1 cellular context compared by ENCODE assay signal in genomic region chr5:142324871-142325676, GRCh38.
TF ChIP-seq lines count a peak whose summit lies in the region.

TSS of gene SPRY4 (minus strand) at chr5:142325021. CDS start at chr5:142315108, 9,913 bp downstream.

TF ChIP-seq in HepG2, 621 proteins besides CTCF, POLR2A, EP300 and RAD21 (continued from another document and continues in another):
- TF ChIP-seq ZNF792 (CRISPR knock-in tag; IDR thresholded peaks at IDR 0.05) (peak; percentile 61; the same call in 1 of the 2 replicates), RAD51 (IDR thresholded peaks at IDR 0.05; ENCODE audit: borderline replicate concordance) (no peak), ZNF101 (CRISPR knock-in tag; IDR thresholded peaks at IDR 0.05; ENCODE audit: borderline replicate concordance, low read depth) (no peak), MAF1 (CRISPR knock-in tag; IDR thresholded peaks at IDR 0.05; ENCODE audit: borderline replicate concordance) (no peak), SPEN (CRISPR knock-in tag; IDR thresholded peaks at IDR 0.05; ENCODE audit: low read depth) (peak; percentile 81; the same call in 1 of the 2 replicates), ZBTB46 (CRISPR knock-in tag; IDR thresholded peaks at IDR 0.05; ENCODE audit: borderline replicate concordance) (no peak), KLF6 (CRISPR knock-in tag; IDR thresholded peaks at IDR 0.05) (peak; percentile 67; the same call in 1 of the 2 replicates), IKZF5 (CRISPR knock-in tag; IDR thresholded peaks at IDR 0.05) (peak; percentile 62), KDM5B (CRISPR knock-in tag; IDR thresholded peaks at IDR 0.05; ENCODE audit: borderline replicate concordance) (peak; percentile 34; the same call in 1 of the 2 replicates), CC2D1A (CRISPR knock-in tag; IDR thresholded peaks at IDR 0.05) (no peak), ARHGAP35 (CRISPR knock-in tag; IDR thresholded peaks at IDR 0.05; ENCODE audit: borderline replicate concordance) (0 out of 2 replicates have a peak, but pooled peaks have one; percentile 13), DNMT3B (CRISPR knock-in tag; conservative IDR thresholded peaks at IDR 0.05) (peak; percentile 23; the same call in 1 of the 2 replicates), MED1 (CRISPR knock-in tag; IDR thresholded peaks at IDR 0.05) (peak; percentile 69), GABPB1 (CRISPR knock-in tag; IDR thresholded peaks at IDR 0.05) (peak; percentile 33; the same call in 1 of the 2 replicates), PATZ1 (CRISPR knock-in tag; IDR thresholded peaks at IDR 0.05) (peak; percentile 82; the same call in 1 of the 2 replicates), PITX1 (CRISPR knock-in tag; IDR thresholded peaks at IDR 0.05) (no peak), SOX5 (CRISPR knock-in tag; IDR thresholded peaks at IDR 0.05; ENCODE audit: borderline replicate concordance) (no peak), TBX2 (CRISPR knock-in tag; IDR thresholded peaks at IDR 0.05; ENCODE audit: borderline replicate concordance) (no peak; the same call in 1 of the 2 replicates), ZNF709 (CRISPR knock-in tag; IDR thresholded peaks at IDR 0.05) (0 out of 2 replicates have a peak, but pooled peaks have one; percentile 48), PHF21A (CRISPR knock-in tag; IDR thresholded peaks at IDR 0.05) (peak; percentile 65; the same call in 1 of the 2 replicates), PRPF4 (IDR thresholded peaks at IDR 0.05; ENCODE audit: low read depth, low read length, poor library complexity, severe bottlenecking) (peak; percentile 24), RBM22 (optimal IDR thresholded peaks at IDR 0.05; ENCODE audit: low read length) (no peak), MIER2 (CRISPR knock-in tag; IDR thresholded peaks at IDR 0.05) (no peak), ZNF713 (CRISPR knock-in tag; IDR thresholded peaks at IDR 0.05) (no peak), PLSCR1 (CRISPR knock-in tag; IDR thresholded peaks at IDR 0.05; ENCODE audit: borderline replicate concordance) (0 out of 2 replicates have a peak, but pooled peaks have one; percentile 60), NCOA2 (CRISPR knock-in tag; IDR thresholded peaks at IDR 0.05) (peak; percentile 38), CREB1 (IDR thresholded peaks at IDR 0.05) (no peak), CREB1 (CRISPR knock-in tag; IDR thresholded peaks at IDR 0.05) (no peak), PHF5A (CRISPR knock-in tag; IDR thresholded peaks at IDR 0.05; ENCODE audit: low read depth, unreplicated experiment) (peak; percentile 73), FOXK1 (CRISPR knock-in tag; IDR thresholded peaks at IDR 0.05; ENCODE audit: borderline replicate concordance, low read depth) (no peak; the same call in 1 of the 2 replicates), ZNF143 (CRISPR knock-in tag; IDR thresholded peaks at IDR 0.05) (no peak), STAT6 (CRISPR knock-in tag; IDR thresholded peaks at IDR 0.05; ENCODE audit: borderline replicate concordance) (no peak; the same call in 1 of the 2 replicates), ZNF432 (CRISPR knock-in tag; IDR thresholded peaks at IDR 0.05; ENCODE audit: borderline replicate concordance) (no peak), GLMP (CRISPR knock-in tag; IDR thresholded peaks at IDR 0.05; ENCODE audit: borderline replicate concordance) (no peak), GTF3A (CRISPR knock-in tag; conservative IDR thresholded peaks at IDR 0.05) (no peak), YEATS4 (CRISPR knock-in tag; IDR thresholded peaks at IDR 0.05; ENCODE audit: borderline replicate concordance) (no peak), PLRG1 (conservative IDR thresholded peaks at IDR 0.05) (no peak), ZNF160 (CRISPR knock-in tag; IDR thresholded peaks at IDR 0.05) (no peak; the same call in 1 of the 2 replicates), CCAR2 (optimal IDR thresholded peaks at IDR 0.05; ENCODE audit: low read depth, low read length) (no peak), ZNF670 (CRISPR knock-in tag; IDR thresholded peaks at IDR 0.05; ENCODE audit: borderline replicate concordance) (no peak), KAT2B (IDR thresholded peaks at IDR 0.05; ENCODE audit: borderline replicate concordance, low read depth, low read length) (no peak), HNF1B (CRISPR knock-in tag; IDR thresholded peaks at IDR 0.05) (peak; percentile 58), SAP130 (CRISPR knock-in tag; IDR thresholded peaks at IDR 0.05; ENCODE audit: low read depth) (peak; percentile 93), ADNP (CRISPR knock-in tag; IDR thresholded peaks at IDR 0.05) (0 out of 2 replicates have a peak, but pooled peaks have one; percentile 14), ZNF121 (CRISPR knock-in tag; IDR thresholded peaks at IDR 0.05) (no peak), HOXA3 (CRISPR knock-in tag; IDR thresholded peaks at IDR 0.05) (peak; percentile 72), ZNF225 (CRISPR knock-in tag; IDR thresholded peaks at IDR 0.05) (no peak), MYPOP (CRISPR knock-in tag; IDR thresholded peaks at IDR 0.05) (peak; percentile 95), RXRB (CRISPR knock-in tag; IDR thresholded peaks at IDR 0.05; ENCODE audit: borderline replicate concordance) (peak; percentile 56; the same call in 1 of the 2 replicates), MED8 (CRISPR knock-in tag; IDR thresholded peaks at IDR 0.05; ENCODE audit: insufficient replicate concordance) (no peak), FOXJ3 (CRISPR knock-in tag; IDR thresholded peaks at IDR 0.05; ENCODE audit: borderline replicate concordance) (no peak), ZFYVE20 (CRISPR knock-in tag; IDR thresholded peaks at IDR 0.05; ENCODE audit: borderline replicate concordance, low read depth) (no peak), ZBTB4 (CRISPR knock-in tag; IDR thresholded peaks at IDR 0.05; ENCODE audit: borderline replicate concordance) (no peak)
